Comparison of ENCODE assay signal across 1 cellular context in genomic region chr6:20211037-20211940, GRCh38.
TF ChIP-seq lines count a peak whose summit lies in the region.

No MANE protein-coding gene starts in this region.

TF ChIP-seq in K562, 482 proteins besides CTCF, POLR2A, EP300 and RAD21 (continued from another document and continues in another):
- TF ChIP-seq, protein P1, sequence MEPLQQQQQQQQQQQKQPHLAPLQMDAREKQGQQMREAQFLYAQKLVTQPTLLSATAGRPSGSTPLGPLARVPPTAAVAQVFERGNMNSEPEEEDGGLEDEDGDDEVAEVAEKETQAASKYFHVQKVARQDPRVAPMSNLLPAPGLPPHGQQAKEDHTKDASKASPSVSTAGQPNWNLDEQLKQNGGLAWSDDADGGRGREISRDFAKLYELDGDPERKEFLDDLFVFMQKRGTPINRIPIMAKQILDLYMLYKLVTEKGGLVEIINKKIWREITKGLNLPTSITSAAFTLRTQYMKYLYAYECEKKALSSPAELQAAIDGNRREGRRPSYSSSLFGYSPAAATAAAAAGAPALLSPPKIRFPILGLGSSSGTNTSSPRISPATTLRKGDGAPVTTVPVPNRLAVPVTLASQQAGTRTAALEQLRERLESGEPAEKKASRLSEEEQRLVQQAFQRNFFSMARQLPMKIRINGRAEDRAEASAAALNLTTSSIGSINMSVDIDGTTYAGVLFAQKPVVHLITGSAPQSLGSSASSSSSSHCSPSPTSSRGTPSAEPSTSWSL (CRISPR knock-in tag; IDR thresholded peaks at IDR 0.05; ENCODE audit: borderline replicate concordance) = no peak
- TF ChIP-seq KDM4B (IDR thresholded peaks at IDR 0.05; ENCODE audit: borderline replicate concordance in 2 of 2, low read depth in 1 of 2) = no peak
- no peak for TF ChIP-seq TAF9B (IDR thresholded peaks at IDR 0.05; ENCODE audit: partially characterized antibody)
- TF ChIP-seq ELF2 (CRISPR knock-in tag; IDR thresholded peaks at IDR 0.05) = no peak
- TF ChIP-seq ZNF431 (CRISPR knock-in tag; IDR thresholded peaks at IDR 0.05) = no peak
- TF ChIP-seq, protein P2, sequence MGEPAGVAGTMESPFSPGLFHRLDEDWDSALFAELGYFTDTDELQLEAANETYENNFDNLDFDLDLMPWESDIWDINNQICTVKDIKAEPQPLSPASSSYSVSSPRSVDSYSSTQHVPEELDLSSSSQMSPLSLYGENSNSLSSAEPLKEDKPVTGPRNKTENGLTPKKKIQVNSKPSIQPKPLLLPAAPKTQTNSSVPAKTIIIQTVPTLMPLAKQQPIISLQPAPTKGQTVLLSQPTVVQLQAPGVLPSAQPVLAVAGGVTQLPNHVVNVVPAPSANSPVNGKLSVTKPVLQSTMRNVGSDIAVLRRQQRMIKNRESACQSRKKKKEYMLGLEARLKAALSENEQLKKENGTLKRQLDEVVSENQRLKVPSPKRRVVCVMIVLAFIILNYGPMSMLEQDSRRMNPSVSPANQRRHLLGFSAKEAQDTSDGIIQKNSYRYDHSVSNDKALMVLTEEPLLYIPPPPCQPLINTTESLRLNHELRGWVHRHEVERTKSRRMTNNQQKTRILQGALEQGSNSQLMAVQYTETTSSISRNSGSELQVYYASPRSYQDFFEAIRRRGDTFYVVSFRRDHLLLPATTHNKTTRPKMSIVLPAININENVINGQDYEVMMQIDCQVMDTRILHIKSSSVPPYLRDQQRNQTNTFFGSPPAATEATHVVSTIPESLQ (CRISPR knock-in tag; IDR thresholded peaks at IDR 0.05) = no peak; the same call in 1 of the 2 replicates
- TF ChIP-seq, protein P3, sequence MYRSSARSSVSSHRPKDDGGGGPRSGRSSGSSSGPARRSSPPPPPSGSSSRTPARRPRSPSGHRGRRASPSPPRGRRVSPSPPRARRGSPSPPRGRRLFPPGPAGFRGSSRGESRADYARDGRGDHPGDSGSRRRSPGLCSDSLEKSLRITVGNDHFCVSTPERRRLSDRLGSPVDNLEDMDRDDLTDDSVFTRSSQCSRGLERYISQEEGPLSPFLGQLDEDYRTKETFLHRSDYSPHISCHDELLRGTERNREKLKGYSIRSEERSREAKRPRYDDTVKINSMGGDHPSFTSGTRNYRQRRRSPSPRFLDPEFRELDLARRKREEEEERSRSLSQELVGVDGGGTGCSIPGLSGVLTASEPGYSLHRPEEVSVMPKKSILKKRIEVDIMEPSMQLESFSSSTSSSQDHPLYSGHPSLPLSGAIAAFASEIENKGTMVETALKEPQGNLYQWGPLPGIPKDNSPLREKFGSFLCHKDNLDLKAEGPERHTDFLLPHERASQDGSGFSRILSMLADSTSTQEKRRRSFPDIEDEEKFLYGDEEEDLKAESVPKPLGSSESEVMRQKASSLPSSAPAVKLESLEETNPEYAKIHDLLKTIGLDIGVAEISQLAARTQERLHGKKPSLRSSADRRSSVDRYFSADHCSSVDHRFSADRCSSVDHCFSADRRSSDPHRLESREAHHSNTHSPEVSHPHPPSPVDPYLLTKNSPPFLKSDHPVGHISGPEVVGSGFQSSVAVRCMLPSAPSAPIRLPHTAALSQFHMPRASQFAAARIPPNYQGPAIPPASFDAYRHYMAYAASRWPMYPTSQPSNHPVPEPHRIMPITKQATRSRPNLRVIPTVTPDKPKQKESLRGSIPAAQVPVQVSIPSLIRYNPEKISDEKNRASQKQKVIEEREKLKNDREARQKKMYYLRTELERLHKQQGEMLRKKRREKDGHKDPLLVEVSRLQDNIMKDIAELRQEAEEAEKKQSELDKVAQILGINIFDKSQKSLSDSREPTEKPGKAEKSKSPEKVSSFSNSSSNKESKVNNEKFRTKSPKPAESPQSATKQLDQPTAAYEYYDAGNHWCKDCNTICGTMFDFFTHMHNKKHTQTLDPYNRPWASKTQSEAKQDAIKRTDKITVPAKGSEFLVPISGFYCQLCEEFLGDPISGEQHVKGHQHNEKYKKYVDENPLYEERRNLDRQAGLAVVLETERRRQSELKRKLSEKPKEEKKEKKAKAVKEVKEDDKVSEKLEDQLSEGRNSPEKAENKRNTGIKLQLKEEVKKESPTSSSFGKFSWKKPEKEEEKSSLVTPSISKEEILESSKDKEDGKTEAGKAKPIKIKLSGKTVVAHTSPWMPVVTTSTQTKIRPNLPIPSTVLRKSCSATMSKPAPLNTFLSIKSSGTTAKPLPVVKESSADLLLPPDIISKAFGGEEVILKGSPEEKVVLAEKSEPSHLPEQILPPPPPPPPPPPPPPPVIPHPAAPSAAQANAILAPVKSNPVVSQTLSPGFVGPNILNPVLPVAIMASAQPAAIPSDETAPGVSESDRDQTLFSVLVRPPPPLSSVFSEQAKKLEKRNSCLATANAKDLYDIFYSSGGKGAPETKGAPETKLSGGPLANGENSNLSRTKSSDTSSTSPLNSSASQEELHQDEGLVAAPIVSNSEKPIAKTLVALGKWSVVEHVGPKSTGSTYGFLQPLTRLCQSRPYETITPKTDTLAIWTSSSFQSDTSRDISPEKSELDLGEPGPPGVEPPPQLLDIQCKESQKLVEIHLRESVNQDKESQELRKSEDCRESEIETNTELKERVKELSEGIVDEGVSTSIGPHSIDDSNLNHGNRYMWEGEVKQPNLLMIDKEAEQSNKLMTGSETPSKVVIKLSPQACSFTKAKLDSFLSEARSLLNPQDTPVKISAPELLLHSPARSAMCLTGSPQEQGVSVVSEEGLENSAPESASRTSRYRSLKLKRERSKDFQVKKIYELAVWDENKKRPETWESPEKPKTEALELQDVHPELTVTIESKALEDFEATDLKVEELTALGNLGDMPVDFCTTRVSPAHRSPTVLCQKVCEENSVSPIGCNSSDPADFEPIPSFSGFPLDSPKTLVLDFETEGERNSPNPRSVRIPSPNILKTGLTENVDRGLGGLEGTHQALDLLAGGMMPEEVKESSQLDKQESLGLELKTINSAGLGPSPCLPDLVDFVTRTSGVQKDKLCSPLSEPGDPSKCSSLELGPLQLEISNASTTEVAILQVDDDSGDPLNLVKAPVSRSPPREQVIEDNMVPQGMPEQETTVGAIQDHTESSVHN (IDR thresholded peaks at IDR 0.05; ENCODE audit: borderline replicate concordance in 1 of 2, low read depth in 1 of 2) = no peak
- TF ChIP-seq, protein P4, sequence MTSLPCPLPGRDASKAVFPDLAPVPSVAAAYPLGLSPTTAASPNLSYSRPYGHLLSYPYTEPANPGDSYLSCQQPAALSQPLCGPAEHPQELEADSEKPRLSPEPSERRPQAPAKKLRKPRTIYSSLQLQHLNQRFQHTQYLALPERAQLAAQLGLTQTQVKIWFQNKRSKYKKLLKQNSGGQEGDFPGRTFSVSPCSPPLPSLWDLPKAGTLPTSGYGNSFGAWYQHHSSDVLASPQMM (CRISPR knock-in tag; IDR thresholded peaks at IDR 0.05) = no peak
- TF ChIP-seq, protein P5, sequence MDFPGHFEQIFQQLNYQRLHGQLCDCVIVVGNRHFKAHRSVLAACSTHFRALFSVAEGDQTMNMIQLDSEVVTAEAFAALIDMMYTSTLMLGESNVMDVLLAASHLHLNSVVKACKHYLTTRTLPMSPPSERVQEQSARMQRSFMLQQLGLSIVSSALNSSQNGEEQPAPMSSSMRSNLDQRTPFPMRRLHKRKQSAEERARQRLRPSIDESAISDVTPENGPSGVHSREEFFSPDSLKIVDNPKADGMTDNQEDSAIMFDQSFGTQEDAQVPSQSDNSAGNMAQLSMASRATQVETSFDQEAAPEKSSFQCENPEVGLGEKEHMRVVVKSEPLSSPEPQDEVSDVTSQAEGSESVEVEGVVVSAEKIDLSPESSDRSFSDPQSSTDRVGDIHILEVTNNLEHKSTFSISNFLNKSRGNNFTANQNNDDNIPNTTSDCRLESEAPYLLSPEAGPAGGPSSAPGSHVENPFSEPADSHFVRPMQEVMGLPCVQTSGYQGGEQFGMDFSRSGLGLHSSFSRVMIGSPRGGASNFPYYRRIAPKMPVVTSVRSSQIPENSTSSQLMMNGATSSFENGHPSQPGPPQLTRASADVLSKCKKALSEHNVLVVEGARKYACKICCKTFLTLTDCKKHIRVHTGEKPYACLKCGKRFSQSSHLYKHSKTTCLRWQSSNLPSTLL (IDR thresholded peaks at IDR 0.05) = 0 out of 2 replicates have a peak, but pooled peaks have one; percentile 50
- no peak for TF ChIP-seq SOX6 (IDR thresholded peaks at IDR 0.05)
- no peak for TF ChIP-seq SAFB (IDR thresholded peaks at IDR 0.05; ENCODE audit: borderline replicate concordance, low read depth, low read length)
- TF ChIP-seq GTF2E2 (tag; IDR thresholded peaks at IDR 0.05) = no peak
- TF ChIP-seq XRCC4 (IDR thresholded peaks at IDR 0.05; ENCODE audit: extremely low read depth, insufficient read depth, insufficient read length) = no peak
- TF ChIP-seq ZFP30 (CRISPR knock-in tag; IDR thresholded peaks at IDR 0.05; ENCODE audit: borderline replicate concordance) = no peak
- peak; percentile 83 for TF ChIP-seq HINFP (tag; conservative IDR thresholded peaks at IDR 0.05; ENCODE audit: low read depth)
- TF ChIP-seq ILK (tag; IDR thresholded peaks at IDR 0.05; ENCODE audit: borderline replicate concordance, low read depth) = no peak
- no peak for TF ChIP-seq LCOR (CRISPR knock-in tag; IDR thresholded peaks at IDR 0.05)
- no peak for TF ChIP-seq CSDE1 (IDR thresholded peaks at IDR 0.05)
- TF ChIP-seq NEUROD1 (IDR thresholded peaks at IDR 0.05; ENCODE audit: borderline replicate concordance, low read depth, low read length, partially characterized antibody) = no peak
- peak; percentile 8 for TF ChIP-seq POLR2B (IDR thresholded peaks at IDR 0.05; ENCODE audit: low read depth, partially characterized antibody)
- TF ChIP-seq, protein P6, sequence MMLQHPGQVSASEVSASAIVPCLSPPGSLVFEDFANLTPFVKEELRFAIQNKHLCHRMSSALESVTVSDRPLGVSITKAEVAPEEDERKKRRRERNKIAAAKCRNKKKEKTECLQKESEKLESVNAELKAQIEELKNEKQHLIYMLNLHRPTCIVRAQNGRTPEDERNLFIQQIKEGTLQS (IDR thresholded peaks at IDR 0.05) = no peak
- TF ChIP-seq, protein P6 (CRISPR knock-in tag; conservative IDR thresholded peaks at IDR 0.05) = no peak
- no peak for TF ChIP-seq WHSC1 (IDR thresholded peaks at IDR 0.05; ENCODE audit: low read length)
- TF ChIP-seq, protein P7, sequence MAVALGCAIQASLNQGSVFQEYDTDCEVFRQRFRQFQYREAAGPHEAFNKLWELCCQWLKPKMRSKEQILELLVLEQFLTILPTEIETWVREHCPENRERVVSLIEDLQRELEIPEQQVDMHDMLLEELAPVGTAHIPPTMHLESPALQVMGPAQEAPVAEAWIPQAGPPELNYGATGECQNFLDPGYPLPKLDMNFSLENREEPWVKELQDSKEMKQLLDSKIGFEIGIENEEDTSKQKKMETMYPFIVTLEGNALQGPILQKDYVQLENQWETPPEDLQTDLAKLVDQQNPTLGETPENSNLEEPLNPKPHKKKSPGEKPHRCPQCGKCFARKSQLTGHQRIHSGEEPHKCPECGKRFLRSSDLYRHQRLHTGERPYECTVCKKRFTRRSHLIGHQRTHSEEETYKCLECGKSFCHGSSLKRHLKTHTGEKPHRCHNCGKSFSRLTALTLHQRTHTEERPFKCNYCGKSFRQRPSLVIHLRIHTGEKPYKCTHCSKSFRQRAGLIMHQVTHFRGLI (CRISPR knock-in tag; IDR thresholded peaks at IDR 0.05) = no peak
- peak; percentile 31; the same call in 1 of the 2 replicates for TF ChIP-seq ZEB2 (IDR thresholded peaks at IDR 0.05)
- TF ChIP-seq SIN3B (IDR thresholded peaks at IDR 0.05; ENCODE audit: low read depth) = no peak
- TF ChIP-seq SMAD2 (IDR thresholded peaks at IDR 0.05; ENCODE audit: low read depth, low read length) = no peak
- no peak for TF ChIP-seq DIDO1 (tag; IDR thresholded peaks at IDR 0.05; ENCODE audit: low read depth)
- TF ChIP-seq BRF1 (IDR thresholded peaks at IDR 0.05; ENCODE audit: borderline replicate concordance, extremely low read depth, insufficient read length) = no peak
- TF ChIP-seq ARID1B (IDR thresholded peaks at IDR 0.05) = no peak
- no peak for TF ChIP-seq CCAR2 (IDR thresholded peaks at IDR 0.05; ENCODE audit: low read depth, low read length)
- no peak for TF ChIP-seq KDM1A (IDR thresholded peaks at IDR 0.05)
- no peak for TF ChIP-seq ZNF165 (CRISPR knock-in tag; IDR thresholded peaks at IDR 0.05; ENCODE audit: borderline replicate concordance)
- TF ChIP-seq ZNF217 (CRISPR knock-in tag; IDR thresholded peaks at IDR 0.05) = no peak
- TF ChIP-seq, protein P8, sequence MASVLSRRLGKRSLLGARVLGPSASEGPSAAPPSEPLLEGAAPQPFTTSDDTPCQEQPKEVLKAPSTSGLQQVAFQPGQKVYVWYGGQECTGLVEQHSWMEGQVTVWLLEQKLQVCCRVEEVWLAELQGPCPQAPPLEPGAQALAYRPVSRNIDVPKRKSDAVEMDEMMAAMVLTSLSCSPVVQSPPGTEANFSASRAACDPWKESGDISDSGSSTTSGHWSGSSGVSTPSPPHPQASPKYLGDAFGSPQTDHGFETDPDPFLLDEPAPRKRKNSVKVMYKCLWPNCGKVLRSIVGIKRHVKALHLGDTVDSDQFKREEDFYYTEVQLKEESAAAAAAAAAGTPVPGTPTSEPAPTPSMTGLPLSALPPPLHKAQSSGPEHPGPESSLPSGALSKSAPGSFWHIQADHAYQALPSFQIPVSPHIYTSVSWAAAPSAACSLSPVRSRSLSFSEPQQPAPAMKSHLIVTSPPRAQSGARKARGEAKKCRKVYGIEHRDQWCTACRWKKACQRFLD (CRISPR knock-in tag; IDR thresholded peaks at IDR 0.05) = no peak
- TF ChIP-seq, protein P9, sequence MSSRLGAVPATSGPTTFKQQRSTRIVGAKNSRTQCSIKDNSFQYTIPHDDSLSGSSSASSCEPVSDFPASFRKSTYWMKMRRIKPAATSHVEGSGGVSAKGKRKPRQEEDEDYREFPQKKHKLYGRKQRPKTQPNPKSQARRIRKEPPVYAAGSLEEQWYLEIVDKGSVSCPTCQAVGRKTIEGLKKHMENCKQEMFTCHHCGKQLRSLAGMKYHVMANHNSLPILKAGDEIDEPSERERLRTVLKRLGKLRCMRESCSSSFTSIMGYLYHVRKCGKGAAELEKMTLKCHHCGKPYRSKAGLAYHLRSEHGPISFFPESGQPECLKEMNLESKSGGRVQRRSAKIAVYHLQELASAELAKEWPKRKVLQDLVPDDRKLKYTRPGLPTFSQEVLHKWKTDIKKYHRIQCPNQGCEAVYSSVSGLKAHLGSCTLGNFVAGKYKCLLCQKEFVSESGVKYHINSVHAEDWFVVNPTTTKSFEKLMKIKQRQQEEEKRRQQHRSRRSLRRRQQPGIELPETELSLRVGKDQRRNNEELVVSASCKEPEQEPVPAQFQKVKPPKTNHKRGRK (tag; IDR thresholded peaks at IDR 0.05) = no peak
- TF ChIP-seq ZNF696 (CRISPR knock-in tag; conservative IDR thresholded peaks at IDR 0.05) = no peak
- TF ChIP-seq ZNF23 (CRISPR knock-in tag; IDR thresholded peaks at IDR 0.05) = no peak
- peak; percentile 14; the same call in 1 of the 2 replicates for TF ChIP-seq PML (IDR thresholded peaks at IDR 0.05; ENCODE audit: low read length)
